ENCODE assay signal across 21 cellular contexts in the genomic region with DNA sequence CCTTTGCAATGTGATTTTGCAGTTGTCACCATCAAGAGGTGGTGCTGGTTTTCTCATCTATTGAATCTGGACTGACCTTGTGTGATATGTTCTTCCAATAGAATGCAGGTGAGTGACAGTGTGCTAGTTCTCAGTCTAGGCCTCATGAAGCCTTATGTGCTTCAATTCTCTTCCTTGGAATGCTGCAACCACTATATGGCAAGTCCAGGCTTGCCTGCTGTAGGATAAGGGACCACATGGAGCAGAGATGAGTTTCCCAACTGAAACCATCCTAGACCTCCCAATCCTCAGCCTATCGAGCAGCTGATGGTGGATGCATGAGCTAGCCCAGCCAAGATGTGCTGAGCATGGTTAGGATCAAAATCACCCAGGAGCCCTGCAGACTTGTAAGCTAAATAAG.
"Had no signal": no experiment of that assay in that cellular context is flagged by ENCODE, and none has a peak within 500 bp of the region (broad histone marks: within the 10 kb centered on the region; RNA-seq: fewer than 3 reads in every experiment).

No MANE protein-coding gene starts in this region.

- H3K4me1 Mint-ChIP-seq: activated CD4-positive, alpha-beta T cell treated with anti-CD3 and anti-CD28 coated beads, Interleukin-2, amount 10 ng/mL, durations not matched to agents 7 days and 5 days; central memory CD8-positive, alpha-beta T cell; endodermal cell; natural killer cell; T-cell had no signal

- H3K27ac ChIP-seq: colonic mucosa, gastroesophageal sphincter, parathyroid adenoma, right lobe of liver, stomach had no signal

- H3K9me3 ChIP-seq: colonic mucosa, gastroesophageal sphincter, right lobe of liver, stomach had no signal

- H3K27me3 Mint-ChIP-seq: activated CD4-positive, alpha-beta T cell treated with anti-CD3 and anti-CD28 coated beads, Interleukin-2, amount 10 ng/mL, durations not matched to agents 7 days and 5 days; brain; central memory CD8-positive, alpha-beta T cell; T-cell; type B pancreatic cell had no signal

- H3K27me3 ChIP-seq: colonic mucosa, gastroesophageal sphincter, right lobe of liver, stomach had no signal

- H3K4me1 ChIP-seq: colonic mucosa, gastroesophageal sphincter, parathyroid adenoma, right lobe of liver, stomach had no signal

- H3K4me3 ChIP-seq: colonic mucosa, gastroesophageal sphincter, right lobe of liver, stomach had no signal

- ATAC-seq: activated CD4-positive, CD25-positive, alpha-beta regulatory T cell treated with anti-CD3 and anti-CD28 coated beads, Interleukin-2, amount 50 U/mL, for 24 hours; activated T-cell treated with anti-CD3 and anti-CD28 coated beads, Interleukin-2, amount 50 U/mL, for 4 hours; gastroesophageal sphincter; left cardiac atrium; natural killer cell; right lobe of liver; T-cell had no signal

- H3K9ac ChIP-seq: parathyroid adenoma had no signal

- H2AFZ ChIP-seq: parathyroid adenoma had no signal

- H3K36me3 ChIP-seq: colonic mucosa, gastroesophageal sphincter, right lobe of liver, stomach had no signal

- FAIRE-seq: small intestine had no signal

- DNase-seq: activated CD4-positive, alpha-beta T cell treated with anti-CD3 and anti-CD28 coated beads, Interleukin-2, amount 10 ng/mL, durations not matched to agents 7 days and 5 days; activated CD8-positive, alpha-beta memory T cell treated with anti-CD3 and anti-CD28 coated beads, Interleukin-2, amount 50 U/mL, for 4 hours; activated naive CD4-positive, alpha-beta T cell treated with anti-CD3 and anti-CD28 coated beads for 36 hours; activated T-cell treated with anti-CD3 and anti-CD28 coated beads, Interleukin-2, amount 50 U/mL, for 4 hours; colonic mucosa; endodermal cell; left cardiac atrium; natural killer cell; right lobe of liver; small intestine; stimulated activated CD4-positive, alpha-beta T cell treated with anti-CD3 and anti-CD28 coated beads, Interleukin-15, amount 100 ng/mL, for 24 hours; stimulated activated CD4-positive, alpha-beta T cell treated with anti-CD3 and anti-CD28 coated beads, Interleukin-2, amount 100 ng/mL, for 48 hours; stomach; T-cell; T-helper 9 cell had no signal

- H3K27ac Mint-ChIP-seq: activated CD4-positive, alpha-beta T cell treated with anti-CD3 and anti-CD28 coated beads, Interleukin-2, amount 10 ng/mL, durations not matched to agents 7 days and 5 days; activated naive CD4-positive, alpha-beta T cell treated with anti-CD3 and anti-CD28 coated beads for 36 hours; endodermal cell; natural killer cell; T-cell; type B pancreatic cell had no signal

- H3K4me3 Mint-ChIP-seq: activated CD4-positive, alpha-beta T cell treated with anti-CD3 and anti-CD28 coated beads, Interleukin-2, amount 10 ng/mL, durations not matched to agents 7 days and 5 days; activated naive CD4-positive, alpha-beta T cell treated with anti-CD3 and anti-CD28 coated beads for 36 hours; activated T-cell treated with anti-CD3 and anti-CD28 coated beads, Interleukin-2, amount 50 U/mL, for 4 hours; brain; central memory CD8-positive, alpha-beta T cell; endodermal cell; natural killer cell; T-cell; type B pancreatic cell had no signal

- H3K36me3 Mint-ChIP-seq: brain, natural killer cell, T-cell, type B pancreatic cell had no signal

- H3K9me3 Mint-ChIP-seq: activated CD4-positive, alpha-beta T cell treated with anti-CD3 and anti-CD28 coated beads, Interleukin-2, amount 10 ng/mL, durations not matched to agents 7 days and 5 days; activated naive CD4-positive, alpha-beta T cell treated with anti-CD3 and anti-CD28 coated beads for 36 hours; activated T-cell treated with anti-CD3 and anti-CD28 coated beads, Interleukin-2, amount 50 U/mL, for 4 hours; central memory CD8-positive, alpha-beta T cell; endodermal cell; natural killer cell; T-cell; type B pancreatic cell had no signal
